In the genomic region with DNA sequence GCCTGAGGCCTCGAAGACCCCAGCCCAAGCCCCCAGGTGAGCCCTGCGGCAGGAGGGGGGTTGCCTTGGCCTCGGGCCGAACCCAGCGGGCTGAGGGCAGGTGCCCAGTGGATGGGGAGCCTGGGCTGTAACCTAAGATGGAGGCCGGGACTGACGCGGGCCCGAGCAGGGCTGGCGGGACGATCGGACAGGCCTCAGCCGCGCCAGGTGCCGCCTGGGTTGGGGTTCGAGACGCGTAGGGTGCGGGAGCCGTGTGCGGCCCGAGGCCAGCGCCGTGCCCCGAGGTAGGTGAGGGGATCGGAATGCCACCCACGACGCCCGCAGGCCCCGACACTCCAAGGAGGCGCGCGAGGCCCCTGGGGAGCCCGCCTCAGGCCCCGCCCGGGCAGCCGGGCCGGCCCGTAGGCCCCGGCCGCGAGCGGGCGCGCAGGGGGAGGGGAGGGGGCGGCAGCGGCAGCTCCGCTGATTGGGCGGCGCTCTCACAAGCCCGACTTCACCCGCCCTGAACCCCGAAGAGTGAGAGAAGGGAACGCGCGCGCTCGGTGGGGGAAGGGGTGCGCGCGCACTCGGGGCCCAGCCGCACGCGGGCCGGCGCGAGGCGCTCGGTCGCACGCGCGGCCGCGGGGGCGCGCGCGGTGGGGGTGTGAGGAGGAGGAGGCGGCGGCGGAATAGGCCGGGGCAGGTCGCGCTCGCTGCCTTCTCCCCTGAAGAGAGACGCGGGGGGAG, we compare ENCODE assay signal across 8 cellular contexts. TPM values are rescaled to one million over a fixed set of nuclear protein-coding genes. Genes with fewer than 3 reads are reported as not detected.
A peak's percentile ranks its signal among the peaks of the same experiment; 100 is the strongest.
DNase-seq lines count a peak whose midpoint lies in the region; ATAC-seq, FAIRE-seq and TF ChIP-seq lines count a peak whose summit lies in the region.

A gene with protein sequence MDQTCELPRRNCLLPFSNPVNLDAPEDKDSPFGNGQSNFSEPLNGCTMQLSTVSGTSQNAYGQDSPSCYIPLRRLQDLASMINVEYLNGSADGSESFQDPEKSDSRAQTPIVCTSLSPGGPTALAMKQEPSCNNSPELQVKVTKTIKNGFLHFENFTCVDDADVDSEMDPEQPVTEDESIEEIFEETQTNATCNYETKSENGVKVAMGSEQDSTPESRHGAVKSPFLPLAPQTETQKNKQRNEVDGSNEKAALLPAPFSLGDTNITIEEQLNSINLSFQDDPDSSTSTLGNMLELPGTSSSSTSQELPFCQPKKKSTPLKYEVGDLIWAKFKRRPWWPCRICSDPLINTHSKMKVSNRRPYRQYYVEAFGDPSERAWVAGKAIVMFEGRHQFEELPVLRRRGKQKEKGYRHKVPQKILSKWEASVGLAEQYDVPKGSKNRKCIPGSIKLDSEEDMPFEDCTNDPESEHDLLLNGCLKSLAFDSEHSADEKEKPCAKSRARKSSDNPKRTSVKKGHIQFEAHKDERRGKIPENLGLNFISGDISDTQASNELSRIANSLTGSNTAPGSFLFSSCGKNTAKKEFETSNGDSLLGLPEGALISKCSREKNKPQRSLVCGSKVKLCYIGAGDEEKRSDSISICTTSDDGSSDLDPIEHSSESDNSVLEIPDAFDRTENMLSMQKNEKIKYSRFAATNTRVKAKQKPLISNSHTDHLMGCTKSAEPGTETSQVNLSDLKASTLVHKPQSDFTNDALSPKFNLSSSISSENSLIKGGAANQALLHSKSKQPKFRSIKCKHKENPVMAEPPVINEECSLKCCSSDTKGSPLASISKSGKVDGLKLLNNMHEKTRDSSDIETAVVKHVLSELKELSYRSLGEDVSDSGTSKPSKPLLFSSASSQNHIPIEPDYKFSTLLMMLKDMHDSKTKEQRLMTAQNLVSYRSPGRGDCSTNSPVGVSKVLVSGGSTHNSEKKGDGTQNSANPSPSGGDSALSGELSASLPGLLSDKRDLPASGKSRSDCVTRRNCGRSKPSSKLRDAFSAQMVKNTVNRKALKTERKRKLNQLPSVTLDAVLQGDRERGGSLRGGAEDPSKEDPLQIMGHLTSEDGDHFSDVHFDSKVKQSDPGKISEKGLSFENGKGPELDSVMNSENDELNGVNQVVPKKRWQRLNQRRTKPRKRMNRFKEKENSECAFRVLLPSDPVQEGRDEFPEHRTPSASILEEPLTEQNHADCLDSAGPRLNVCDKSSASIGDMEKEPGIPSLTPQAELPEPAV (N-terminal part only) (plus strand): TSS at position 655 of the 726 bp plus-strand sequence. CDS start 1,331 bp downstream, outside the sequence.

- H3K4me3 ChIP-seq in HUES48 (ENCODE audit: low read depth, low read length) (peak within 1 kb of the TSS; percentile 76), pancreas (peak within 1 kb of the TSS; percentile 56 to 92 (median 60)), thymus (ENCODE audit: low read length) (peak within 1 kb of the TSS; percentile 99)

- peak within 1 kb of the TSS; percentile 91 for H3K4me3 Mint-ChIP-seq in Calu3 (ENCODE audit: low read depth, unreplicated experiment)
- H3K4me3 Mint-ChIP-seq in activated naive CD8-positive, alpha-beta T cell = peak within 1 kb of the TSS; percentile 88

- BruUV-seq in Calu3 (replicated peaks; lab: Mats Ljungman, UMichigan) = no TSS peak

- H3K27me3 ChIP-seq in HUES48 (ENCODE audit: control insufficient read depth, insufficient read depth, low read length) (no peaks in the 10 kb centered on the region), pancreas (no peaks in the 10 kb centered on the region), thymus (ENCODE audit: control insufficient read depth, insufficient read depth) (no peaks in the 10 kb centered on the region)

- TF ChIP-seq CTCF in Calu3 (IDR thresholded peaks at IDR 0.05; ENCODE audit: unreplicated experiment) (no peak), pancreas (IDR thresholded peaks at IDR 0.05) (no peak)

- peak within 1 kb of the TSS; percentile 94 for H3K9ac ChIP-seq in HUES48 (ENCODE audit: low read depth, low read length)

- DNase-seq in Calu3 (peak; percentile 85), SKM-1 (lab: John Stamatoyannopoulos, UW; ENCODE audit: unreplicated experiment) (peak; percentile 56), head of caudate nucleus (peak; percentile 80 to 97 (median 93)), pancreas (peak; percentile 78 to 92 (median 84))

- H3K27ac Mint-ChIP-seq in Calu3 (ENCODE audit: unreplicated experiment) = peak within 1 kb of the TSS; percentile 63
- peak within 1 kb of the TSS; percentile 89 for H3K27ac Mint-ChIP-seq in activated naive CD8-positive, alpha-beta T cell

- H3K27me3 Mint-ChIP-seq in Calu3 (ENCODE audit: unreplicated experiment) = no peaks in the 10 kb centered on the region
- H3K27me3 Mint-ChIP-seq in activated naive CD8-positive, alpha-beta T cell = no peaks in the 10 kb centered on the region

- peak within 1 kb of the TSS; percentile 97 for H3K27ac ChIP-seq in HUES48 (ENCODE audit: low read depth, low read length)
- peak within 1 kb of the TSS; percentile 74 to 88 (median 81) for H3K27ac ChIP-seq in pancreas
- peak within 1 kb of the TSS; percentile 94 for H3K27ac ChIP-seq in thymus (ENCODE audit: low read depth)

- H3K4me1 ChIP-seq in HUES48 (ENCODE audit: control insufficient read depth, insufficient read depth, low read length) (peaks cover 35% of the 10 kb centered on the region), pancreas (peaks cover 20 to 32% (median 30%) of the 10 kb centered on the region in 3 donors), thymus (ENCODE audit: control insufficient read depth, insufficient read depth, low read length) (peaks cover 15% of the 10 kb centered on the region)

- H3K36me3 ChIP-seq in HUES48 (ENCODE audit: control insufficient read depth, insufficient read depth, low read length) (peaks cover 35% of the 10 kb centered on the region), pancreas (peaks cover 0 to 8% (median 0%) of the 10 kb centered on the region in 3 donors), thymus (ENCODE audit: control insufficient read depth, insufficient read depth) (peaks cover 6% of the 10 kb centered on the region)

- WGBS in pancreas, 2 donors = 7 to 11% methylated on average over 34 to 83 of the region's 89 CpGs
- under 1% methylated on average over 88 of the region's 89 CpGs for WGBS in thymus

- CTCF ChIA-PET in Calu3 (lab: Charles Lee) = no interaction called here

- no peak for FAIRE-seq in pancreas (lab: Jason Lieb, UNC)

- peak; percentile 62 for ATAC-seq in GM21360 (IDR thresholded peaks at IDR 0.05; ENCODE audit: unreplicated experiment)
- ATAC-seq in pancreas = peak; percentile 70 to 84 (median 82)

- intact Hi-C loops in Calu3 (cut with micrococcal nuclease; ENCODE audit: unreplicated experiment) (no loop called here), head of caudate nucleus (cut with DNase I) (no loop called here), pancreas (cut with DNase I) (loop anchor here in 1 of 3 donors (10.0 kb wide), 1 partner anchor 162 kb away; no protein-coding TSS in a partner anchor)

- peaks cover 42% of the 10 kb centered on the region for H3K36me3 Mint-ChIP-seq in Calu3 (ENCODE audit: insufficient read depth, unreplicated experiment)
- H3K36me3 Mint-ChIP-seq in activated naive CD8-positive, alpha-beta T cell = peaks cover 10% of the 10 kb centered on the region

- no peaks in the 10 kb centered on the region for H3K9me3 Mint-ChIP-seq in Calu3 (ENCODE audit: low read depth, unreplicated experiment)
- H3K9me3 Mint-ChIP-seq in activated naive CD8-positive, alpha-beta T cell (ENCODE audit: low read depth) = no peaks in the 10 kb centered on the region

- H3K9me3 ChIP-seq in HUES48 (ENCODE audit: control insufficient read depth, insufficient read depth, low read length) (no peaks in the 10 kb centered on the region), pancreas (no peaks in the 10 kb centered on the region), thymus (ENCODE audit: control insufficient read depth) (no peaks in the 10 kb centered on the region)

- H3K4me1 Mint-ChIP-seq in Calu3 (ENCODE audit: low read depth, unreplicated experiment) = peaks cover 20% of the 10 kb centered on the region
- H3K4me1 Mint-ChIP-seq in activated naive CD8-positive, alpha-beta T cell (ENCODE audit: low read depth) = peaks cover 57% of the 10 kb centered on the region

RNA-seq across cellular contexts. Expression of the gene that starts here (rescaled TPM):
- total RNA-seq in Calu3 (2022) = 61.4 and 65.3 TPM in 2 replicates
- 10 to 100 TPM; 26.3 to 51.2 (median 33.6) TPM for total RNA-seq in pancreas
- 1 to 10 TPM; 6.9 to 7.8 TPM for polyA plus RNA-seq in pancreas
- 10.9 TPM for polyA plus RNA-seq in thymus

Comparison
In these comparisons a context has a peak if more than half of its experiments do, and no peak if none do; other contexts are left out.
1. Peak in every context shown above with its lines: DNase-seq, ATAC-seq, H3K4me3 ChIP-seq and H3K27ac ChIP-seq.